Comparison of ENCODE assay signal across 20 cellular contexts in the genomic region with DNA sequence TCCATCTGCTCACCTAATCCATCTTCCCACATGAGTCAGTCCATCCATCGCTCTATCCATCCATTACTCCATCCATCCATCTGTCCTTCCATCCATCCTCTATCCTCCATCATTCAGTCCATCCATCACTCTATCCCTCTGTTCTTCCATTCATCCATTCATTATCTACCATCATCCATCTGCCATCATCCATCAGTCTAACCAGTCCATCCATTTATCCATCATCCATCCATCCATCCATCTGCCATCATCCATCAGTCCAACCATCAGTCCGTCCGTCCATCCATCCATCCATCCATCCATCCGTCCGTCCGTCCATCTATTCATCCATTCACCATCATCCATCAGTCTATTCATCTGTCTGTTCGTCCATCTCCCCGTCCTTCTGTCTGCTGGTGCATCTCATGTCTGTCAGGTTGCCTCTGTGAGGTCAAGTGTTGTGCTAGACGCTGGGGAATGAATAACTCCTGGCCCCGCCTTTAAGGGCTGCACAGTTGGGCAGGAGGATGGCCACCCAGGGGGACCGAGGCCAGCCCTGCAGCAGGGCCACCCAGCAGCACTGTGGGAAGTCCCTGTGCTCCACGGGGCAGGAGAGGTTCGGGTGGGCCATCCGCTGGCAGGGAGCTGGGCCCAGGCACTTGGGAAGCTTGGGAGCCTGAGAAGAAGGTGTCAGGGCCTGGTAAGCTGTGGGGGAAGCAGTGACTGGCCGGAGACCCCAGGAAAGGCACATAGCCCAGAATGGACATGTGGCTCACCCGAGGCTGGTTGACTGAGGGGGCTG.
"Had no signal": no experiment of that assay in that cellular context is flagged by ENCODE, and none has a peak within 500 bp of the region (broad histone marks: within the 10 kb centered on the region; RNA-seq: fewer than 3 reads in every experiment).

No MANE protein-coding gene starts in this region.

- H3K4me1 Mint-ChIP-seq: activated naive CD8-positive, alpha-beta T cell treated with anti-CD3 and anti-CD28 coated beads, Interleukin-2, amount 10 ng/mL, durations not matched to agents 7 days and 5 days; central memory CD8-positive, alpha-beta T cell; naive thymus-derived CD4-positive, alpha-beta T cell; T-helper 17 cell had no signal

- H3K36me3 ChIP-seq: left lung, stomach had no signal

- ATAC-seq: left lung; naive thymus-derived CD4-positive, alpha-beta T cell; T-helper 17 cell had no signal

- H3K4me1 ChIP-seq: left lung, stomach had no signal

- H3K36me3 Mint-ChIP-seq: activated naive CD8-positive, alpha-beta T cell treated with anti-CD3 and anti-CD28 coated beads, Interleukin-2, amount 10 ng/mL, durations not matched to agents 7 days and 5 days; type B pancreatic cell had no signal

- DNase-seq: activated CD4-positive, alpha-beta T cell treated with anti-CD3 and anti-CD28 coated beads, Interleukin-2, amount 50 U/mL, for 1 hour; activated CD4-positive, CD25-positive, alpha-beta regulatory T cell treated with anti-CD3 and anti-CD28 coated beads, Interleukin-2, amount 50 U/mL, for 72 hours; activated naive CD8-positive, alpha-beta T cell treated with anti-CD3 and anti-CD28 coated beads, Interleukin-2, amount 10 ng/mL, durations not matched to agents 7 days and 5 days; amygdala; erythroblast; head of caudate nucleus; mesenchymal stem cell; naive thymus-derived CD4-positive, alpha-beta T cell; stimulated activated CD4-positive, alpha-beta T cell treated with anti-CD3 and anti-CD28 coated beads, Interleukin-12 subunit alpha, Interleukin-12 subunit beta, amount 100 ng/mL, for 4 hours; stomach; T-helper 17 cell had no signal

- FAIRE-seq: frontal cortex, keratinocyte had no signal

- H3K27me3 ChIP-seq: left lung, stomach had no signal

- H3K4me3 ChIP-seq: coronary artery, left lung, mucosa of descending colon, stomach had no signal

- H3K9me3 Mint-ChIP-seq: central memory CD8-positive, alpha-beta T cell; type B pancreatic cell had no signal

- H3K27ac ChIP-seq: coronary artery, left lung, stomach, VCaP had no signal

- H3K27me3 Mint-ChIP-seq: activated naive CD8-positive, alpha-beta T cell treated with anti-CD3 and anti-CD28 coated beads, Interleukin-2, amount 10 ng/mL, durations not matched to agents 7 days and 5 days; brain; central memory CD8-positive, alpha-beta T cell; type B pancreatic cell had no signal

- H3K27ac Mint-ChIP-seq: activated naive CD8-positive, alpha-beta T cell treated with anti-CD3 and anti-CD28 coated beads, Interleukin-2, amount 10 ng/mL, durations not matched to agents 7 days and 5 days; naive thymus-derived CD4-positive, alpha-beta T cell; T-helper 17 cell; type B pancreatic cell had no signal

- H3K9me3 ChIP-seq: left lung, mucosa of descending colon, stomach had no signal

- H3K4me3 Mint-ChIP-seq: activated naive CD8-positive, alpha-beta T cell treated with anti-CD3 and anti-CD28 coated beads, Interleukin-2, amount 10 ng/mL, durations not matched to agents 7 days and 5 days; brain; central memory CD8-positive, alpha-beta T cell; naive thymus-derived CD4-positive, alpha-beta T cell; T-helper 17 cell; type B pancreatic cell had no signal
